In the genomic region with DNA sequence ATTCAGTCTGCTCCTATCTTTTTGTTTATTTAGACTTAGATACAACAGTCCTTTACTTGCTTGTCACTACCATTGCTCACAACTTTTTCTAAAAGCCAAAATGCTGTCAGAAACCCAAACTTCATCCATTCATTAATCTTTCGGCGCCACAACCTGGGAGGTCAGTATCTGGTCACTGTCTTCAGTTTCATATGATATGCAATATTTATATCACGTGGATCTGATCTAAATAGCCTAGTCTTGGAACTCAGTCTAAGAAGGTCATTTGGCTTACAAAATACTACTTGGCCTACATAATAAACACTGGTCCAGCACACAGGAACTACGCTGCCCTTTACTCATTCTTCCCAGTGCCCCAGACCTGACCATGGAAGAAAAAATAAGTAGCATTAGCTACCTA, we compare ENCODE assay signal across 1 cellular context.
TF ChIP-seq lines count a peak whose summit lies in the region.

No MANE protein-coding gene starts in this region.

TF ChIP-seq in GM23338, 12 proteins besides CTCF, POLR2A, EP300 and RAD21 (continued from another document):
- TF ChIP-seq, protein P1, sequence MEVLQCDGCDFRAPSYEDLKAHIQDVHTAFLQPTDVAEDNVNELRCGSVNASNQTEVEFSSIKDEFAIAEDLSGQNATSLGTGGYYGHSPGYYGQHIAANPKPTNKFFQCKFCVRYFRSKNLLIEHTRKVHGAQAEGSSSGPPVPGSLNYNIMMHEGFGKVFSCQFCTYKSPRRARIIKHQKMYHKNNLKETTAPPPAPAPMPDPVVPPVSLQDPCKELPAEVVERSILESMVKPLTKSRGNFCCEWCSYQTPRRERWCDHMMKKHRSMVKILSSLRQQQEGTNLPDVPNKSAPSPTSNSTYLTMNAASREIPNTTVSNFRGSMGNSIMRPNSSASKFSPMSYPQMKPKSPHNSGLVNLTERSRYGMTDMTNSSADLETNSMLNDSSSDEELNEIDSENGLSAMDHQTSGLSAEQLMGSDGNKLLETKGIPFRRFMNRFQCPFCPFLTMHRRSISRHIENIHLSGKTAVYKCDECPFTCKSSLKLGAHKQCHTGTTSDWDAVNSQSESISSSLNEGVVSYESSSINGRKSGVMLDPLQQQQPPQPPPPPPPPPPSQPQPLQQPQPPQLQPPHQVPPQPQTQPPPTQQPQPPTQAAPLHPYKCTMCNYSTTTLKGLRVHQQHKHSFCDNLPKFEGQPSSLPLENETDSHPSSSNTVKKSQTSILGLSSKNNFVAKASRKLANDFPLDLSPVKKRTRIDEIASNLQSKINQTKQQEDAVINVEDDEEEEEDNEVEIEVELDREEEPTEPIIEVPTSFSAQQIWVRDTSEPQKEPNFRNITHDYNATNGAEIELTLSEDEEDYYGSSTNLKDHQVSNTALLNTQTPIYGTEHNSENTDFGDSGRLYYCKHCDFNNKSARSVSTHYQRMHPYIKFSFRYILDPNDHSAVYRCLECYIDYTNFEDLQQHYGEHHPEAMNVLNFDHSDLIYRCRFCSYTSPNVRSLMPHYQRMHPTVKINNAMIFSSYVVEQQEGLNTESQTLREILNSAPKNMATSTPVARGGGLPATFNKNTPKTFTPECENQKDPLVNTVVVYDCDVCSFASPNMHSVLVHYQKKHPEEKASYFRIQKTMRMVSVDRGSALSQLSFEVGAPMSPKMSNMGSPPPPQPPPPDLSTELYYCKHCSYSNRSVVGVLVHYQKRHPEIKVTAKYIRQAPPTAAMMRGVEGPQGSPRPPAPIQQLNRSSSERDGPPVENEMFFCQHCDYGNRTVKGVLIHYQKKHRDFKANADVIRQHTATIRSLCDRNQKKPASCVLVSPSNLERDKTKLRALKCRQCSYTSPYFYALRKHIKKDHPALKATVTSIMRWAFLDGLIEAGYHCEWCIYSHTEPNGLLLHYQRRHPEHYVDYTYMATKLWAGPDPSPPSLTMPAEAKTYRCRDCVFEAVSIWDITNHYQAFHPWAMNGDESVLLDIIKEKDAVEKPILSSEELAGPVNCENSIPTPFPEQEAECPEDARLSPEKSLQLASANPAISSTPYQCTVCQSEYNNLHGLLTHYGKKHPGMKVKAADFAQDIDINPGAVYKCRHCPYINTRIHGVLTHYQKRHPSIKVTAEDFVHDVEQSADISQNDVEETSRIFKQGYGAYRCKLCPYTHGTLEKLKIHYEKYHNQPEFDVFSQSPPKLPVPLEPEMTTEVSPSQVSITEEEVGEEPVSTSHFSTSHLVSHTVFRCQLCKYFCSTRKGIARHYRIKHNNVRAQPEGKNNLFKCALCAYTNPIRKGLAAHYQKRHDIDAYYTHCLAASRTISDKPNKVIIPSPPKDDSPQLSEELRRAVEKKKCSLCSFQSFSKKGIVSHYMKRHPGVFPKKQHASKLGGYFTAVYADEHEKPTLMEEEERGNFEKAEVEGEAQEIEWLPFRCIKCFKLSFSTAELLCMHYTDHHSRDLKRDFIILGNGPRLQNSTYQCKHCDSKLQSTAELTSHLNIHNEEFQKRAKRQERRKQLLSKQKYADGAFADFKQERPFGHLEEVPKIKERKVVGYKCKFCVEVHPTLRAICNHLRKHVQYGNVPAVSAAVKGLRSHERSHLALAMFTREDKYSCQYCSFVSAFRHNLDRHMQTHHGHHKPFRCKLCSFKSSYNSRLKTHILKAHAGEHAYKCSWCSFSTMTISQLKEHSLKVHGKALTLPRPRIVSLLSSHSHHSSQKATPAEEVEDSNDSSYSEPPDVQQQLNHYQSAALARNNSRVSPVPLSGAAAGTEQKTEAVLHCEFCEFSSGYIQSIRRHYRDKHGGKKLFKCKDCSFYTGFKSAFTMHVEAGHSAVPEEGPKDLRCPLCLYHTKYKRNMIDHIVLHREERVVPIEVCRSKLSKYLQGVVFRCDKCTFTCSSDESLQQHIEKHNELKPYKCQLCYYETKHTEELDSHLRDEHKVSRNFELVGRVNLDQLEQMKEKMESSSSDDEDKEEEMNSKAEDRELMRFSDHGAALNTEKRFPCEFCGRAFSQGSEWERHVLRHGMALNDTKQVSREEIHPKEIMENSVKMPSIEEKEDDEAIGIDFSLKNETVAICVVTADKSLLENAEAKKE (CRISPR knock-in tag; IDR thresholded peaks at IDR 0.05): no peak
- no peak for TF ChIP-seq EZH2 (IDR thresholded peaks at IDR 0.05; ENCODE audit: low read depth, unreplicated experiment)
- TF ChIP-seq NANOG (IDR thresholded peaks at IDR 0.05; ENCODE audit: borderline replicate concordance): no peak
